In the genomic region with DNA sequence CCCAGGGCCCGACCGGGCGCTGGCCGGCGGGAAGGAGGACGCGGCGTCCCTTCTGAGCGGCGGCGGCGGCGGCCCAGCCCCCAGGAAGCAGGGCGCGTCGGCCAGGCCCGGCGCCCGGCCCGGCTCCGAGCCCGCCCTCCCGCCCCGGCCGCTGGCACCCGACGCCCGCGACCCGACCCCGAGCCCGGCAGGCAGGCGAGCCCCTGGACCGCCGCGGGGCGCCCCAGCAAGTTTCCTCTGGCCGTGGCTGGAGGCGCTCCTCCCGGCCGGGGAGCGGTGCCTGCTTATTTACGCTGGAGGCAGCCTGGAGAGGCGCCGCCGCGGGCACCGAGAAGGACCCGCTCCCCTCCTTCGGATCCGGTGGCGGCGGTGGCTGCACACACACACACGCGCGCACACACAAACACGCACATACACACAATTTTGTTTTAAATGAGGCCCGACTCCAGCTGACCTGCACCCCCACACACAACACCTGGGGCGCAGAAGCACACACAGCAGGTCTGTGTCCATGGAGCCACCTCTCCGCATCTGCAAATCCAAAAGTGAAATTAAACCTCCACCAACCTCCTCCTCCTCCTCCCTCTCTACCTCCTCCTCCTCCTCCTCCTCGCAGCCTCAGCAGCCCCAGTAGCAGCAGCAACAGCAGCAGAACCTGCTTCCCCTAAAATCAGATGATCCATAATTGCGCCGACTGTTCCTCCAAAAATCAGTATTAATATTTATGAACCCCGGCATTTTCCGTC, we compare ENCODE assay signal across 8 cellular contexts. TPM values are rescaled to one million over a fixed set of nuclear protein-coding genes. Genes with fewer than 3 reads are reported as not detected.
A peak's percentile ranks its signal among the peaks of the same experiment; 100 is the strongest.
DNase-seq lines count a peak whose midpoint lies in the region; ATAC-seq and TF ChIP-seq lines count a peak whose summit lies in the region.

No MANE protein-coding gene starts in this region.

- H4K20me1 ChIP-seq in GM23248 (ENCODE audit: insufficient read depth): no peaks in the 10 kb centered on the region
- no peaks in the 10 kb centered on the region for H4K20me1 ChIP-seq in OCI-LY1 (ENCODE audit: insufficient read depth, low read length)

- H3K9me3 ChIP-seq in GM23248 (ENCODE audit: low read depth) (no peaks in the 10 kb centered on the region), OCI-LY1 (ENCODE audit: low read length) (no peaks in the 10 kb centered on the region), upper lobe of left lung (no peaks in the 10 kb centered on the region)

- H3K27ac Mint-ChIP-seq in neural crest cell (ENCODE audit: unreplicated experiment): peak overlapping the region; percentile 95

- no peaks in the 10 kb centered on the region for H3K27me3 ChIP-seq in GM23248 (replicated peaks; ENCODE audit: insufficient read depth)
- no peaks in the 10 kb centered on the region for H3K27me3 ChIP-seq in OCI-LY1 (ENCODE audit: insufficient read depth, low read length)
- H3K27me3 ChIP-seq in upper lobe of left lung: no peaks in the 10 kb centered on the region

- H3K27ac ChIP-seq in GM23248 (peak overlapping the region; percentile 94), OCI-LY1 (ENCODE audit: low read depth, low read length, poor library complexity, severe bottlenecking) (peak overlapping the region; percentile 92), upper lobe of left lung (peak overlapping the region; percentile 94 to 99 (median 97))

- H2AFZ ChIP-seq in GM23248 (peak overlapping the region; percentile 80), OCI-LY1 (ENCODE audit: low read length) (no peak overlapping the region)

- H3F3A ChIP-seq in GM23248 (ENCODE audit: insufficient read depth): peaks cover 15% of the 10 kb centered on the region
- peaks cover 2% of the 10 kb centered on the region; the same call in 1 of the 2 replicates for H3F3A ChIP-seq in OCI-LY1 (ENCODE audit: insufficient read depth, low read length)

- H3K9me3 Mint-ChIP-seq in neural crest cell: no peaks in the 10 kb centered on the region

- H3K9me2 ChIP-seq in GM23248 (ENCODE audit: insufficient read depth) (no peaks in the 10 kb centered on the region), OCI-LY1 (ENCODE audit: low read depth, low read length) (no peaks in the 10 kb centered on the region)

- 1 to 2% methylated on average over 27 to 51 of the region's 65 CpGs for WGBS in GM23248 (ENCODE audit: low coverage in 1 of 2, low lambda C conversion rate in 2 of 2, missing lambda C conversion rate in 2 of 2), 2 experiments
- WGBS in upper lobe of left lung, 2 donors: 0 to 1% methylated on average over 7 to 53 of the region's 65 CpGs

- TF ChIP-seq CTCF in OCI-LY1 (IDR thresholded peaks at IDR 0.05; ENCODE audit: low read length) (no peak), fibroblast of the aortic adventitia (IDR thresholded peaks at IDR 0.05; ENCODE audit: insufficient read depth, low read length) (no peak), neural crest cell (conservative IDR thresholded peaks at IDR 0.05) (no peak), upper lobe of left lung (IDR thresholded peaks at IDR 0.05) (no peak)

- H3K9ac ChIP-seq in GM23248 (peak overlapping the region; percentile 97), OCI-LY1 (ENCODE audit: low read length) (peak overlapping the region; percentile 98)

- H3K27me3 Mint-ChIP-seq in neural crest cell (ENCODE audit: low read depth): no peaks in the 10 kb centered on the region

- H3K4me1 ChIP-seq in GM23248 (ENCODE audit: insufficient read depth): peaks cover 19% of the 10 kb centered on the region
- peaks cover 59% of the 10 kb centered on the region for H3K4me1 ChIP-seq in OCI-LY1 (ENCODE audit: insufficient read depth, low read length, severe bottlenecking)
- peaks cover 54 to 62% (median 58%) of the 10 kb centered on the region in 4 donors for H3K4me1 ChIP-seq in upper lobe of left lung

- ATAC-seq in upper lobe of left lung (ENCODE audit: low FRiP score in 2 of 2) (peak in 1 of 2 donors; percentile 32), HG03469 (IDR thresholded peaks at IDR 0.05; ENCODE audit: unreplicated experiment) (no peak)

- in situ Hi-C loops in GM23248 (cut with MboI): no loop called here

- no peaks in the 10 kb centered on the region for H3K36me3 ChIP-seq in GM23248 (ENCODE audit: low read depth)
- H3K36me3 ChIP-seq in OCI-LY1 (ENCODE audit: insufficient read depth, low read length): peaks cover 8% of the 10 kb centered on the region; the same call in 1 of the 2 replicates
- no peaks in the 10 kb centered on the region for H3K36me3 ChIP-seq in upper lobe of left lung

- H3K79me2 ChIP-seq in GM23248 (ENCODE audit: insufficient read depth) (peaks cover 61% of the 10 kb centered on the region), OCI-LY1 (ENCODE audit: insufficient read depth, low read length) (peaks cover 49% of the 10 kb centered on the region)

- peaks cover 54% of the 10 kb centered on the region for H3K4me1 Mint-ChIP-seq in neural crest cell

- DNase-seq in CMK (ENCODE audit: low read depth): peak; percentile 8
- peak; percentile 70 for DNase-seq in GM23248
- DNase-seq in activated T-helper 9 cell treated with anti-CD3 and anti-CD28 coated beads, Interleukin-2, amount 50 U/mL, for 16 hours (ENCODE audit: low read depth): peak; percentile 23
- DNase-seq in fibroblast of the aortic adventitia (ENCODE audit: low read depth): peak; percentile 45
- peak; percentile 35 for DNase-seq in neural crest cell (ENCODE audit: low read depth, low spot score)
- peak; percentile 36 to 91 for DNase-seq in upper lobe of left lung

- no peaks in the 10 kb centered on the region for H3K36me3 Mint-ChIP-seq in neural crest cell (ENCODE audit: low read depth)

- peak overlapping the region; percentile 99 for H3K4me3 ChIP-seq in GM23248
- H3K4me3 ChIP-seq in OCI-LY1 (ENCODE audit: low read depth, low read length, poor library complexity, severe bottlenecking): peak overlapping the region; percentile 96
- peak overlapping the region; percentile 95 for H3K4me3 ChIP-seq in fibroblast of the aortic adventitia (ENCODE audit: low read depth, low read length)
- H3K4me3 ChIP-seq in upper lobe of left lung: peak overlapping the region; percentile 64 to 77 (median 68)

- peak overlapping the region; percentile 94 for H3K4me3 Mint-ChIP-seq in neural crest cell

- peak in 1 of 4 donors; percentile 24 for TF ChIP-seq POLR2A in upper lobe of left lung (IDR thresholded peaks at IDR 0.05)

- TF ChIP-seq EP300 in upper lobe of left lung (IDR thresholded peaks at IDR 0.05): no peak

- H3K4me2 ChIP-seq in GM23248 (ENCODE audit: unreplicated experiment) (peak overlapping the region; percentile 91), OCI-LY1 (ENCODE audit: low read length) (peak overlapping the region; percentile 87)

RNA-seq across cellular contexts. Expression of gene IRF2, which starts 0.7 kb away (rescaled TPM):
- total RNA-seq in GM23248 (2014; rRNA removed; shearing (Covaris generic)): 14.2 and 15.4 TPM in 2 replicates
- 12.7 and 12.8 TPM in 2 replicates for polyA plus RNA-seq in GM23248 (2016; fragmentation: Nextera tagmentation; extraction: Ambion mirVana)
- 16.8 and 35.2 TPM in 2 replicates for total RNA-seq in fibroblast of the aortic adventitia (ENCODE audit: low replicate concordance)
- 12.6 and 15.8 TPM in 2 replicates for total RNA-seq in neural crest cell
- total RNA-seq in upper lobe of left lung: 10 to 100 TPM; 25.5 to 46.1 (median 41.7) TPM

Comparison
In these comparisons a context has a peak if more than half of its experiments do, and no peak if none do; other contexts are left out.
1. DNase-seq: peak in every context shown above with its lines; median percentile 70 in GM23248; 64 in upper lobe of left lung; 45 in fibroblast of the aortic adventitia; 35 in neural crest cell; 23 in activated T-helper 9 cell treated with anti-CD3 and anti-CD28 coated beads, Interleukin-2, amount 50 U/mL, for 16 hours; 8 in CMK.